Comparison of ENCODE assay signal across 20 cellular contexts in the genomic region with DNA sequence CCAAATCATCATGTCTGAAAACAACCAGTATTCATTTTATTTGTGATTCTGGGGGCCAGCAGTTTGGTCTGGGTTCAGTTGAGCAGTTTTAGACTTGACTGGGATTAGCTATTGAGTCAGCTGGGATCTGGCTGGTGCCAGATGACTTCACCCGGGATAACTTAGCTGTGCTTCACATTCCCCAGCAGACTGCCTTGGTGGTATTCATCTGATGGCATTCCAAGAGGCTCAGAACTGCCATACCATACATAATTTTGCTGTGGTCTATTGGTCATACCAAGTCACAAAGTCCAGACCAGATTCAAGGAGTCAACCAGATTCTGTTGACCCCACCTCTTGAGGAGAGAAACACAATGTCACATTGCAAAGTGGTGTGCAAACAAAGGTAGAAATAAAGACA. TPM values are rescaled to one million over a fixed set of nuclear protein-coding genes. Genes with fewer than 3 reads are reported as not detected.
"Had no signal": no experiment of that assay in that cellular context is flagged by ENCODE, and none has a peak within 500 bp of the region (broad histone marks: within the 10 kb centered on the region; RNA-seq: fewer than 3 reads in every experiment).

No MANE protein-coding gene starts in this region.

- H3K4me3 ChIP-seq: cardiac muscle cell, right atrium auricular region, skin epidermis, transverse colon had no signal

- H3K36me3 ChIP-seq: cardiac muscle cell, right atrium auricular region, transverse colon had no signal

- H3K9me3 ChIP-seq: transverse colon had no signal

- H3K4me1 ChIP-seq: right atrium auricular region, transverse colon had no signal

- ATAC-seq: left ventricle myocardium superior had no signal

- DNase-seq: activated CD4-positive, alpha-beta T cell treated with anti-CD3 and anti-CD28 coated beads, Interleukin-2, amount 10 ng/mL, durations not matched to agents 7 days and 5 days; activated CD8-positive, alpha-beta memory T cell treated with anti-CD3 and anti-CD28 coated beads, Interleukin-2, amount 50 U/mL, for 48 hours; activated naive CD8-positive, alpha-beta T cell treated with anti-CD3 and anti-CD28 coated beads, Interleukin-2, amount 10 ng/mL, durations not matched to agents 7 days and 5 days; aorta; endodermal cell; erythroblast; hippocampal formation; left ventricle myocardium superior; nucleus accumbens; posterior cingulate gyrus; stimulated activated CD4-positive, alpha-beta T cell treated with anti-CD3 and anti-CD28 coated beads, Interleukin-4, amount 100 ng/mL, for 4 hours; stimulated activated CD8-positive, alpha-beta memory T cell treated with anti-CD3 and anti-CD28 coated beads, Interleukin-4, amount 100 ng/mL, for 48 hours; stimulated activated naive CD4-positive, alpha-beta T cell treated with Interleukin-2 at 50 U/mL for 16 hours; transverse colon had no signal

- H3K27ac ChIP-seq: cardiac muscle cell, right atrium auricular region, skin epidermis, transverse colon had no signal

RNA-seq across cellular contexts. Expression of a gene that starts 7.8 kb away (rescaled TPM):
- total RNA-seq: activated CD4-positive, alpha-beta T cell treated with anti-CD3 and anti-CD28 coated beads, Interleukin-2, amount 10 ng/mL, durations not matched to agents 7 days and 5 days; activated naive CD8-positive, alpha-beta T cell treated with anti-CD3 and anti-CD28 coated beads, Interleukin-2, amount 10 ng/mL, durations not matched to agents 7 days and 5 days; activated T-helper 1 cell treated with anti-CD3 and anti-CD28 coated beads, Interleukin-12 subunit alpha, Interleukin-12 subunit beta, Interleukin-2, Interleukin-4 antibody, amounts not matched to agents 30 ng/mL and 10 ng/mL and 1 ng/mL, durations not matched to agents 14 hours and 24 hours and 36 hours; aorta; dermis microvascular lymphatic vessel endothelial cell; kidney epithelial cell; transverse colon had no signal
- polyA plus RNA-seq: aorta had no signal
